In the genomic region with DNA sequence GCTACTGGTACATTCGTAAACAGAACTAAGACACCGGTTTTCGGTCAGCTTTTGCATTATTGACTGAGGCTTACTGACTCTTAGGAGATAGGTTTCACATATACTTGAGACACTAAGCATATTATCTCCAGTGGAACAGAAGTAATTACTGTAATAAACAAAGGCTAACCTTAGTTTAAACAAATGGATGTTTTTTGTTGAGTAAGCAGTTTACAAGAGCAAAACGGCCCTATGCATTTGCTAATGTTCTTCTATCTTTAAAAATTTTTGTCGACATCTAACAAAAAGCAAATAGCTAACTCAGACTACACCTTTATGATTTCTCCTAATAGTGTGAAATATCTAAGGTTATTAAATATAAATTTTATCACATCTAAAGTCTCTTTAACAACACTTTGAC, we compare ENCODE assay signal across 16 cellular contexts.
A peak's percentile ranks its signal among the peaks of the same experiment; 100 is the strongest.
DNase-seq lines count a peak whose midpoint lies in the region; ATAC-seq, FAIRE-seq and TF ChIP-seq lines count a peak whose summit lies in the region.
"Had no signal": no experiment of that assay in that cellular context is flagged by ENCODE, and none has a peak within 500 bp of the region (broad histone marks: within the 10 kb centered on the region; RNA-seq: fewer than 3 reads in every experiment).

No MANE protein-coding gene starts in this region.

- ATAC-seq in K562 (no peak), HG03520 (IDR thresholded peaks at IDR 0.05; ENCODE audit: unreplicated experiment) (no peak), HG02885 (IDR thresholded peaks at IDR 0.05; ENCODE audit: poor library complexity, unreplicated experiment) (no peak)

- no peak overlapping the region for H2BK15ac ChIP-seq in mesenchymal stem cell (ENCODE audit: low read depth, poor library complexity, severe bottlenecking)

- H4K8ac ChIP-seq in mesenchymal stem cell (ENCODE audit: low read length): no peak overlapping the region

- in situ Hi-C loops in K562 (cut with MboI): no loop called here

- no peak overlapping the region for H2BK120ac ChIP-seq in mesenchymal stem cell (ENCODE audit: low read depth, low read length)

- H3K36me3 ChIP-seq in K562 (ENCODE audit: control insufficient read depth, insufficient read depth, low read length): no peaks in the 10 kb centered on the region
- no peaks in the 10 kb centered on the region for H3K36me3 ChIP-seq in mesenchymal stem cell (ENCODE audit: control insufficient read depth in 1 of 2, insufficient read depth in 2 of 2, low read depth in 1 of 2, low read length in 2 of 2)

- no peak overlapping the region for H2AK5ac ChIP-seq in mesenchymal stem cell (ENCODE audit: low read length, severe bottlenecking)

- no peak for TF ChIP-seq CTCF in D721Med (IDR thresholded peaks at IDR 0.05; ENCODE audit: insufficient read depth, missing control alignments)
- no peak for TF ChIP-seq CTCF in K562 (IDR thresholded peaks at IDR 0.05 in 2 of 3, conservative IDR thresholded peaks at IDR 0.05 in 1 of 3; ENCODE audit: insufficient read depth in 2 of 3, low read depth in 1 of 3, low read length in 3 of 3)

- no peaks in the 10 kb centered on the region for H3K79me1 ChIP-seq in mesenchymal stem cell (replicated peaks; ENCODE audit: low read length, poor library complexity, severe bottlenecking)

- POLR2A ChIA-PET in K562 (lab: Yijun Ruan, JAX): no interaction called here

- H3K9ac ChIP-seq in K562 (ENCODE audit: insufficient read depth in 1 of 2, low read depth in 2 of 2, low read length in 2 of 2): no peak overlapping the region
- H3K9ac ChIP-seq in mesenchymal stem cell (ENCODE audit: low read length): no peak overlapping the region
- H3K9ac ChIP-seq: GM23248 had no signal

- intact Hi-C loops in K562 (cut with micrococcal nuclease): no loop called here

- WGBS in K562 (ENCODE audit: insufficient coverage, low coverage, missing lambda C conversion rate): 0% methylated on average over 5 of the region's 5 CpGs
- no CpG with 5 or more reads among the region's 5 CpGs for WGBS in mesenchymal stem cell

- BruUV-seq in K562 (replicated peaks; lab: Mats Ljungman, UMichigan): no TSS peak

- FAIRE-seq in A204.1 (lab: Jason Lieb, UNC) (peak; percentile 27), D721Med (lab: Jason Lieb, UNC) (peak; percentile 96), K562 (lab: Jason Lieb, UNC) (no peak)
- FAIRE-seq: H54 had no signal

- no peaks in the 10 kb centered on the region for H4K20me1 ChIP-seq in K562 (replicated peaks; ENCODE audit: control insufficient read depth, insufficient read depth, low read length)

- no peak overlapping the region for H3K23ac ChIP-seq in mesenchymal stem cell (ENCODE audit: low read length in 2 of 2)

- no peak overlapping the region for H2AFZ ChIP-seq in K562 (ENCODE audit: low read depth, low read length)
- no peak overlapping the region for H2AFZ ChIP-seq in mesenchymal stem cell (ENCODE audit: low read depth, low read length)
- H2AFZ ChIP-seq: GM23248 had no signal

- H3K18ac ChIP-seq in mesenchymal stem cell (ENCODE audit: low read depth in 1 of 2, low read length in 2 of 2): no peak overlapping the region

- TF ChIP-seq EP300 in K562 (IDR thresholded peaks at IDR 0.05; ENCODE audit: low read length): no peak

- H3K4me1 ChIP-seq in K562 (replicated peaks in 1 of 2; ENCODE audit: control insufficient read depth in 2 of 2, insufficient read depth in 2 of 2, low read length in 2 of 2) (no peaks in the 10 kb centered on the region), mesenchymal stem cell (ENCODE audit: control insufficient read depth, insufficient read depth, low read depth, low read length) (no peaks in the 10 kb centered on the region)
- H3K4me1 ChIP-seq: Caco-2 had no signal

- no peak overlapping the region for H2BK12ac ChIP-seq in mesenchymal stem cell (ENCODE audit: low read length in 2 of 2)

- no peaks in the 10 kb centered on the region for H3K9me1 ChIP-seq in K562 (ENCODE audit: control insufficient read depth, insufficient read depth, low read length)

- H3K4me3 ChIP-seq in K562 (no peak overlapping the region), mesenchymal stem cell (ENCODE audit: insufficient read depth in 1 of 2, low read depth in 1 of 2, low read length in 2 of 2) (no peak overlapping the region)
- H3K4me3 ChIP-seq: GM23248 had no signal

- H3K27ac ChIP-seq in K562 (ENCODE audit: extremely low read depth, low read depth, low read length) (no peak overlapping the region), mesenchymal stem cell (ENCODE audit: low read length, poor library complexity, severe bottlenecking) (no peak overlapping the region)
- H3K27ac ChIP-seq: C4-2B, GM23248 had no signal

- H3K4me2 ChIP-seq in K562 (ENCODE audit: insufficient read depth, low read length) (no peak overlapping the region), mesenchymal stem cell (ENCODE audit: low read length, poor library complexity, severe bottlenecking) (no peak overlapping the region)

- no peak for TF ChIP-seq RAD21 in K562 (CRISPR knock-in tag; conservative IDR thresholded peaks at IDR 0.05 in 1 of 2, IDR thresholded peaks at IDR 0.05 in 1 of 2)

- H3K79me2 ChIP-seq in K562 (ENCODE audit: control insufficient read depth, insufficient read depth, low read length): no peaks in the 10 kb centered on the region

- H3K4ac ChIP-seq in mesenchymal stem cell (ENCODE audit: low read depth in 1 of 2, low read length in 2 of 2): no peak overlapping the region

- H3K27me3 ChIP-seq in K562 (ENCODE audit: control insufficient read depth in 2 of 2, insufficient read depth in 2 of 2, low read length in 2 of 2) (no peaks in the 10 kb centered on the region), mesenchymal stem cell (ENCODE audit: control insufficient read depth in 1 of 2, insufficient read depth in 1 of 2, low read length in 2 of 2) (no peaks in the 10 kb centered on the region)

- H3K14ac ChIP-seq in mesenchymal stem cell (ENCODE audit: low read length in 2 of 2): no peak overlapping the region

- no peak overlapping the region for H4K91ac ChIP-seq in mesenchymal stem cell (ENCODE audit: low read length)

- no peaks in the 10 kb centered on the region for H3K9me3 ChIP-seq in K562 (replicated peaks; ENCODE audit: control insufficient read depth, insufficient read depth, low read depth, low read length)
- H3K9me3 ChIP-seq in mesenchymal stem cell (ENCODE audit: control insufficient read depth, low read length): no peaks in the 10 kb centered on the region
- H3K9me3 ChIP-seq: Caco-2 had no signal

- no peak overlapping the region for H2BK5ac ChIP-seq in mesenchymal stem cell (ENCODE audit: low read depth, low read length, poor library complexity, severe bottlenecking)

- DNase-seq in D721Med (ENCODE audit: insufficient read length, low spot score): no peak
- DNase-seq in K562 (ENCODE audit: extremely low read depth in 1 of 4, low spot score in 3 of 4): no peak
- DNase-seq in mesenchymal stem cell: peak; percentile 6
- DNase-seq: AML-193; Caco-2; CD4-positive, alpha-beta T cell; DMS153; DMS79 treated with DMSO at 0.1 percent for 48 hours; GF-D8; GM23248; HCEC 1CT had no signal

- CTCF ChIA-PET in K562 (lab: Yijun Ruan, JAX; ENCODE audit: low intra/inter-chr PET ratio): no interaction called here

- no peak for TF ChIP-seq POLR2A in K562 (conservative IDR thresholded peaks at IDR 0.05)

TF ChIP-seq in K562, 482 proteins besides CTCF, POLR2A, EP300 and RAD21 (continues in another document):
- TF ChIP-seq MAFK (IDR thresholded peaks at IDR 0.05; ENCODE audit: low read length) (peak; percentile 76), PRMT5 (CRISPR knock-in tag; IDR thresholded peaks at IDR 0.05) (no peak), TGIF2 (CRISPR knock-in tag; IDR thresholded peaks at IDR 0.05) (no peak), NCOA1 (IDR thresholded peaks at IDR 0.05; ENCODE audit: low read depth) (no peak), ZNF316 (IDR thresholded peaks at IDR 0.05) (peak; percentile 61), ATF1 (CRISPR knock-in tag; IDR thresholded peaks at IDR 0.05) (no peak), ATF1 (tag; IDR thresholded peaks at IDR 0.05) (no peak), ZNF134 (CRISPR knock-in tag; conservative IDR thresholded peaks at IDR 0.05) (no peak), HOXB6 (CRISPR knock-in tag; IDR thresholded peaks at IDR 0.05; ENCODE audit: borderline replicate concordance) (no peak), KDM4B (IDR thresholded peaks at IDR 0.05; ENCODE audit: borderline replicate concordance in 2 of 2, low read depth in 1 of 2) (no peak), MAFG (tag; conservative IDR thresholded peaks at IDR 0.05) (peak; percentile 57; the same call in 1 of the 2 replicates), ZNF23 (CRISPR knock-in tag; IDR thresholded peaks at IDR 0.05) (no peak), GATAD2B (IDR thresholded peaks at IDR 0.05; ENCODE audit: borderline replicate concordance) (no peak), KDM1A (IDR thresholded peaks at IDR 0.05) (no peak), LEF1 (IDR thresholded peaks at IDR 0.05) (no peak), ZNF174 (CRISPR knock-in tag; IDR thresholded peaks at IDR 0.05) (no peak), ZNF695 (CRISPR knock-in tag; IDR thresholded peaks at IDR 0.05) (no peak), KDM5B (IDR thresholded peaks at IDR 0.05; ENCODE audit: insufficient replicate concordance, low read depth, low read length) (no peak)
- TF ChIP-seq, protein P1, sequence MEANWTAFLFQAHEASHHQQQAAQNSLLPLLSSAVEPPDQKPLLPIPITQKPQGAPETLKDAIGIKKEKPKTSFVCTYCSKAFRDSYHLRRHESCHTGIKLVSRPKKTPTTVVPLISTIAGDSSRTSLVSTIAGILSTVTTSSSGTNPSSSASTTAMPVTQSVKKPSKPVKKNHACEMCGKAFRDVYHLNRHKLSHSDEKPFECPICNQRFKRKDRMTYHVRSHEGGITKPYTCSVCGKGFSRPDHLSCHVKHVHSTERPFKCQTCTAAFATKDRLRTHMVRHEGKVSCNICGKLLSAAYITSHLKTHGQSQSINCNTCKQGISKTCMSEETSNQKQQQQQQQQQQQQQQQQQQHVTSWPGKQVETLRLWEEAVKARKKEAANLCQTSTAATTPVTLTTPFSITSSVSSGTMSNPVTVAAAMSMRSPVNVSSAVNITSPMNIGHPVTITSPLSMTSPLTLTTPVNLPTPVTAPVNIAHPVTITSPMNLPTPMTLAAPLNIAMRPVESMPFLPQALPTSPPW (CRISPR knock-in tag; IDR thresholded peaks at IDR 0.05): no peak
- TF ChIP-seq, protein P2, sequence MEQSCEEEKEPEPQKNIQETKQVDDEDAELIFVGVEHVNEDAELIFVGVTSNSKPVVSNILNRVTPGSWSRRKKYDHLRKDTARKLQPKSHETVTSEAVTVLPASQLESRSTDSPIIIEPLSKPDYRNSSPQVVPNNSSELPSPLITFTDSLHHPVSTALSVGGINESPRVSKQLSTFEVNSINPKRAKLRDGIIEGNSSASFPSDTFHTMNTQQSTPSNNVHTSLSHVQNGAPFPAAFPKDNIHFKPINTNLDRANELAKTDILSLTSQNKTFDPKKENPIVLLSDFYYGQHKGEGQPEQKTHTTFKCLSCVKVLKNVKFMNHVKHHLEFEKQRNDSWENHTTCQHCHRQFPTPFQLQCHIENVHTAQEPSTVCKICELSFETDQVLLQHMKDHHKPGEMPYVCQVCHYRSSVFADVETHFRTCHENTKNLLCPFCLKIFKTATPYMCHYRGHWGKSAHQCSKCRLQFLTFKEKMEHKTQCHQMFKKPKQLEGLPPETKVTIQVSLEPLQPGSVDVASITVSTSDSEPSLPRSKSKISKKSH (CRISPR knock-in tag; IDR thresholded peaks at IDR 0.05): no peak
